In the genomic region with DNA sequence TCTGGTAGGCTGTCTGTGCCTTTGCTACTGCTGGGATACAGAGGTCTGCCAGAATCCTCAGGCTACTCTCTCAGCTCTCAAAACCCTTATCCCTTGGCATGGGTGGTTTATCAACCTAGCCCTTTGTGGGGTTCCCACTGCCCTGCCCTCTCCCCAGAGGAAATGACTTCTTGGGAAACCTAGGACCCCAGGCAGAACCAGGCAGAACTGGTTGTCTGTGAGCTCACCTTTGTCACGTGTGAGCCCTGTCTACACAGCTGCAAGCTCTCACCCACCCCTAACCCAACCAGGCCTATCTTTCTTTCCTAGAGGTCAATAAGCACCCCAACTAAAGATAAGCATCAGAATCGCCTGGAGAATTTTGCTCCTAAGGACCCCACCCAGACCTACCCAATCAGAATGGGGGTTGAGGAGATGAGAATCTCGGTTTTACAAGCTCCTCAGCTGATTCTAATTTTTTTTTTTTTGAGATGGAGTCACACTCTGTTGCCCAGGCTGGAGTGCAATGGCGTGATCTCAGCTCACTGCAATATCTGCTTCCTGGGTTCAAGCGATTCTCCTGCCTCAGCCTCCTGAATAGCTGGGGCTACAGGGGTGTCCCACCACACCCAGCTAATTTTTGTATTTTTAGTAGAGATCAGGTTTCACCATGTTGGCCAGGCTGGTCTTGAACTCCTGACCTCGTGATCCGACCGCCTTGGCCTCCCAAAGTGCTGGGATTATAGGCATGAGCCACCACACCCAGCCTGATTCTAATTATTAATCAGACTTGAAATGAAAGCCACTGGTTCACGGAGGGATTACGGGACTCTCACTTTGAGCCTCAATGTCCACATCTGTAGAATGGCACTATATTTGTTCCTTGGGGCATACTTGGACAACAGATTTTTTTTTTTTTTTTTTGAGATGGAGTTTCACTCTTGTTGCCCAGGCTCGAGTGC, we compare ENCODE assay signal across 21 cellular contexts. TPM values are rescaled to one million over a fixed set of nuclear protein-coding genes. Genes with fewer than 3 reads are reported as not detected.
DNase-seq lines count a peak whose midpoint lies in the region; ATAC-seq, FAIRE-seq and TF ChIP-seq lines count a peak whose summit lies in the region.
"Had no signal": no experiment of that assay in that cellular context is flagged by ENCODE, and none has a peak within 500 bp of the region (broad histone marks: within the 10 kb centered on the region; RNA-seq: fewer than 3 reads in every experiment).

No MANE protein-coding gene starts in this region.

- no peak for DNase-seq in A549 (ENCODE audit: low read depth in 1 of 2, low spot score in 1 of 2)
- no peak for DNase-seq in DND-41
- no peak for DNase-seq in RWPE1 (ENCODE audit: low spot score)
- DNase-seq in mesothelial cell of epicardium (ENCODE audit: low spot score in 2 of 2, unreplicated experiment in 2 of 2), result no peak
- DNase-seq in SW480 (ENCODE audit: low spot score), result no peak
- no peak for DNase-seq in SHP77 treated with DMSO at 0.1 percent for 48 hours (lab: John Stamatoyannopoulos, UW)
- no peak for DNase-seq in H7
- DNase-seq: activated naive CD4-positive, alpha-beta T cell treated with Interleukin-2 at 50 U/mL for 16 hours; activated T-cell treated with anti-CD3 and anti-CD28 coated beads, Interleukin-2, amount 50 U/mL, for 24 hours; aorta; hippocampal formation; NCI-H146; NCI-H748 treated with DMSO at 0.1 percent for 48 hours had no signal

- peak overlapping the region; percentile 99 to 100 for H3K27ac ChIP-seq in A549
- peak overlapping the region; percentile 55 for H3K27ac ChIP-seq in DND-41 (ENCODE audit: low read length)
- H3K27ac ChIP-seq in RWPE1, result peak overlapping the region; percentile 100
- H3K27ac ChIP-seq: SJSA1, suprapubic skin, vagina had no signal

- no peak for TF ChIP-seq RAD21 in A549 (conservative IDR thresholded peaks at IDR 0.05 in 1 of 2, IDR thresholded peaks at IDR 0.05 in 1 of 2)

- no peak for ATAC-seq in A549
- ATAC-seq in DND-41 (ENCODE audit: insufficient read depth, low read depth), result no peak
- no peak for ATAC-seq in HG03432 (IDR thresholded peaks at IDR 0.05; ENCODE audit: unreplicated experiment)
- ATAC-seq: sciatic nerve had no signal

- H3K4me1 ChIP-seq in A549 (peaks cover 62% of the 10 kb centered on the region), DND-41 (ENCODE audit: insufficient read depth, low read length) (peaks cover 46% of the 10 kb centered on the region)

- TF ChIP-seq POLR2A in A549 (IDR thresholded peaks at IDR 0.05; ENCODE audit: low read length), result no peak

- FAIRE-seq in A549 (lab: Jason Lieb, UNC), result no peak
- FAIRE-seq: frontal cortex, GM12892 had no signal

- no peaks in the 10 kb centered on the region for H3K9me3 Mint-ChIP-seq in mesothelial cell of epicardium
- H3K9me3 Mint-ChIP-seq: activated T-cell treated with anti-CD3 and anti-CD28 coated beads, Interleukin-2, amount 50 U/mL, for 24 hours; central memory CD8-positive, alpha-beta T cell had no signal

- no peak overlapping the region for H3K4me2 ChIP-seq in A549
- no peak overlapping the region for H3K4me2 ChIP-seq in DND-41 (ENCODE audit: insufficient read depth, low read length)

- no peak overlapping the region for H3K4me3 ChIP-seq in A549
- H3K4me3 ChIP-seq in DND-41 (ENCODE audit: low read depth in 1 of 2, low read length in 2 of 2), result no peak overlapping the region
- no peak overlapping the region for H3K4me3 ChIP-seq in H7 (ENCODE audit: insufficient read depth, low read depth, low read length)
- H3K4me3 ChIP-seq: SJSA1, suprapubic skin, vagina had no signal

- no peaks in the 10 kb centered on the region for H3K27me3 ChIP-seq in DND-41 (ENCODE audit: insufficient read depth, low read length, poor library complexity)
- no peaks in the 10 kb centered on the region for H3K27me3 ChIP-seq in H7 (ENCODE audit: control insufficient read depth, insufficient read depth, low read length)
- H3K27me3 ChIP-seq: SJSA1, suprapubic skin, vagina had no signal

- no peak overlapping the region for H2AFZ ChIP-seq in DND-41 (ENCODE audit: low read depth, low read length)

- POLR2A ChIA-PET in A549 (lab: Yijun Ruan, JAX) (interaction anchor here (3.0 kb wide), 1 partner anchor 7 kb away, joined by 36 read pairs; the partner anchor contains the start of gene DDIT4), RWPE1 (lab: Yijun Ruan, JAX; ENCODE audit: low non-redundant PET) (interaction anchor here (0.5 kb wide), 1 partner anchor 12 kb away, joined by 9 read pairs; no protein-coding TSS in a partner anchor)

- no peak for TF ChIP-seq EP300 in A549 (IDR thresholded peaks at IDR 0.05)

- H3K4me3 Mint-ChIP-seq in mesothelial cell of epicardium, result no peak overlapping the region
- H3K4me3 Mint-ChIP-seq: activated T-cell treated with anti-CD3 and anti-CD28 coated beads, Interleukin-2, amount 50 U/mL, for 24 hours; central memory CD8-positive, alpha-beta T cell had no signal

- H3K9ac ChIP-seq in DND-41 (ENCODE audit: low read depth, low read length), result no peak overlapping the region

- H3K27me3 Mint-ChIP-seq in mesothelial cell of epicardium (ENCODE audit: low read depth), result no peaks in the 10 kb centered on the region
- H3K27me3 Mint-ChIP-seq: activated T-cell treated with anti-CD3 and anti-CD28 coated beads, Interleukin-2, amount 50 U/mL, for 24 hours; central memory CD8-positive, alpha-beta T cell had no signal

- CTCF ChIA-PET in A549 (lab: Yijun Ruan, JAX) (interaction anchor here (1.1 to 1.7 kb wide), 3 partner anchors 9 to 951 kb away, joined by 3 to 8 read pairs (median 5); no protein-coding TSS in a partner anchor), RWPE1 (lab: Yijun Ruan, JAX) (interaction anchor here (0.6 kb wide), 1 partner anchor 36 kb away, joined by 3 read pairs; no protein-coding TSS in a partner anchor)

- H3K36me3 ChIP-seq in DND-41 (ENCODE audit: insufficient read depth, low read length) (no peaks in the 10 kb centered on the region), H7 (replicated peaks; ENCODE audit: control insufficient read depth, insufficient read depth, low read length) (no peaks in the 10 kb centered on the region)
- H3K36me3 ChIP-seq: SJSA1, suprapubic skin, vagina had no signal

- no peaks in the 10 kb centered on the region for H3K9me3 ChIP-seq in A549
- no peaks in the 10 kb centered on the region for H3K9me3 ChIP-seq in DND-41 (ENCODE audit: insufficient read depth, low read length, severe bottlenecking)
- H3K9me3 ChIP-seq: SJSA1, suprapubic skin, vagina had no signal

- peak overlapping the region; percentile 69 for H3K27ac Mint-ChIP-seq in mesothelial cell of epicardium
- H3K27ac Mint-ChIP-seq: activated T-cell treated with anti-CD3 and anti-CD28 coated beads, Interleukin-2, amount 50 U/mL, for 24 hours had no signal

- H3K4me1 Mint-ChIP-seq in mesothelial cell of epicardium, result peaks cover 43% of the 10 kb centered on the region

- no peaks in the 10 kb centered on the region for H4K20me1 ChIP-seq in DND-41 (ENCODE audit: insufficient read depth, low read length)

- no peaks in the 10 kb centered on the region for H3K79me2 ChIP-seq in DND-41 (ENCODE audit: insufficient read depth, low read length)

- TF ChIP-seq CTCF in A549 (IDR thresholded peaks at IDR 0.05) (no peak), DND-41 (IDR thresholded peaks at IDR 0.05; ENCODE audit: borderline replicate concordance, extremely low read depth, low read length, poor library complexity, severe bottlenecking) (no peak), RWPE1 (conservative IDR thresholded peaks at IDR 0.05; ENCODE audit: low read depth) (no peak), mesothelial cell of epicardium (IDR thresholded peaks at IDR 0.05; ENCODE audit: unreplicated experiment) (no peak)

- WGBS in A549 (ENCODE audit: missing lambda C conversion rate), result 89% methylated on average over 11 of the region's 11 CpGs

- H3K36me3 Mint-ChIP-seq in mesothelial cell of epicardium, result no peaks in the 10 kb centered on the region

TF ChIP-seq in A549, 52 proteins besides CTCF, POLR2A, EP300 and RAD21:
- peak; percentile 92 for TF ChIP-seq KDM1A (IDR thresholded peaks at IDR 0.05; ENCODE audit: low read depth)
- no peak for TF ChIP-seq JUN (IDR thresholded peaks at IDR 0.05)
- peak; percentile 71; the same call in 1 of the 2 replicates for TF ChIP-seq CHD4 (IDR thresholded peaks at IDR 0.05; ENCODE audit: borderline replicate concordance)
- peak; percentile 61; the same call in 1 of the 2 replicates for TF ChIP-seq HDAC2 (IDR thresholded peaks at IDR 0.05)

RNA-seq across cellular contexts. Expression of gene DDIT4, which starts 7.5 kb away (rescaled TPM):
- 329 and 392 TPM in 2 replicates for polyA plus RNA-seq in A549 (2011; rRNA removed)
- 189 and 275 TPM in 2 replicates for polyA plus RNA-seq in A549 (2012; cell fraction: cytosol; rRNA removed)
- 368 and 387 TPM in 2 replicates for polyA plus RNA-seq in A549 (2012; cell fraction: nucleus; rRNA removed)
- polyA plus RNA-seq in A549 (2017; fragmentation: RNase III; extraction: RNeasy Plus Mini Kit Qiagen cat#74134 plus additional on column Dnase treatment), result 188 to 239 TPM (median 238 TPM) in 3 replicates
- 299 and 339 TPM in 2 replicates for polyA minus RNA-seq in A549 (2011; rRNA and poly(A)+ RNA removed)
- total RNA-seq in mesothelial cell of epicardium, result 61.6 to 62.5 TPM (median 61.9 TPM) in 3 replicates
- total RNA-seq in H7 (2014; rRNA removed; shearing (Covaris generic)), result 54.2 and 123 TPM in 2 replicates

RNA-seq across cellular contexts. Expression of gene ASCC1, which starts 50.1 kb away (rescaled TPM):
- polyA plus RNA-seq in A549 (2011; rRNA removed), result 82.3 and 83.7 TPM in 2 replicates
- 21.6 and 24.9 TPM in 2 replicates for polyA plus RNA-seq in A549 (2012; cell fraction: cytosol; rRNA removed)
- polyA plus RNA-seq in A549 (2012; cell fraction: nucleus; rRNA removed), result 12.2 and 19.1 TPM in 2 replicates
- 56.2 to 58.9 TPM (median 56.5 TPM) in 3 replicates for polyA plus RNA-seq in A549 (2017; fragmentation: RNase III; extraction: RNeasy Plus Mini Kit Qiagen cat#74134 plus additional on column Dnase treatment)
- 35.9 and 39.6 TPM in 2 replicates for polyA minus RNA-seq in A549 (2011; rRNA and poly(A)+ RNA removed)
- 35.2 to 36.6 TPM (median 36.4 TPM) in 3 replicates for total RNA-seq in mesothelial cell of epicardium
- 28.0 and 35.4 TPM in 2 replicates for total RNA-seq in H7 (2014; rRNA removed; shearing (Covaris generic))

RNA-seq across cellular contexts. Expression of gene ANAPC16, which starts 50.4 kb away (rescaled TPM):
- polyA plus RNA-seq in A549 (2011; rRNA removed), result 136 and 165 TPM in 2 replicates
- 61.1 and 70.5 TPM in 2 replicates for polyA plus RNA-seq in A549 (2012; cell fraction: cytosol; rRNA removed)
- polyA plus RNA-seq in A549 (2012; cell fraction: nucleus; rRNA removed), result 13.7 and 21.8 TPM in 2 replicates
- 75.1 to 86.1 TPM (median 79.8 TPM) in 3 replicates for polyA plus RNA-seq in A549 (2017; fragmentation: RNase III; extraction: RNeasy Plus Mini Kit Qiagen cat#74134 plus additional on column Dnase treatment)
- polyA minus RNA-seq in A549 (2011; rRNA and poly(A)+ RNA removed), result 36.8 and 46.6 TPM in 2 replicates
- total RNA-seq in mesothelial cell of epicardium, result 74.3 to 80.5 TPM (median 78.7 TPM) in 3 replicates
- total RNA-seq in H7 (2014; rRNA removed; shearing (Covaris generic)), result 56.6 and 79.0 TPM in 2 replicates
